In the genomic region with DNA sequence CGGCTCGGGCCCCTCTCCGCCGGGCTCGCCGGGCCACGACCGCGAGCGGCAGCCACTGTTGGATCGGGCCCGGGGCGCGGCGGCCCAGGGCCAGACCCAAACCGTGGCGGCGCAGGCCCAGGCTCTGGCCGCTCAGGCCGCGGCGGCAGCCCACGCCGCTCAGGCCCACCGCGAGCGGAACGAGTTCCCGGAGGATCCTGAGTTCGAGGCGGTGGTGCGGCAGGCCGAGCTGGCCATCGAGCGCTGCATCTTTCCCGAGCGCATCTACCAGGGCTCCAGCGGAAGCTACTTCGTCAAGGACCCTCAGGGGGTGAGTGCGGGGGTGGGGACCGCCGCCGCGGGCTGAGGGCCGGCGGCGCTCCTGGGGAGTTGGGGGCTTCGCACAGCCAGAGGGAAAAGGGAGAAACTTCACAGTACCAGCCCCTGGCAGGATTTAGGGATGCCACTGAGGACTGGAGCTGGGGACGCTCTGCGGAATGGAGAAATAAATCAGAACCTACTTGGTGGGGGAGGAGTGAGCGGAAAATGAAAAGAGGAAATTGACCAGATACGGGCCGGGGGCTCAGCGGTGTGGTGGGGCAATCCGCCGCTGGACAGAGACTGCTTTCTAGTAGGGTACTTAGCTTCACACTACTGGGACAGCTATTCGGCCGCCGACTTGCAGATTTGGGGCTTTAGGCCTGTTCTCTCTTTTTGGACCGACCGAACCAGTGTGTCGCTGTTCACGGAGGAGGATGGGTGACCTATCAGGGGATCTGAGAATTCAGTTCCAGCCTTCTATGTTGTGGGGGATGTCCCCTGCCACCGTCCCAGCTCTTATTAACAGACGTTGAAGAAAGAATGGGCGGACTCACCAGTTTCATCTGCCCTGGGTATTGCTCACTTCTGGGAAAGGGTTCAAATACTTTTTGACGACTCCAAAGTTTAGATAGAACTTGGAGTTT, we compare ENCODE assay signal across 9 cellular contexts. TPM values are rescaled to one million over a fixed set of nuclear protein-coding genes. Genes with fewer than 3 reads are reported as not detected.
A peak's percentile ranks its signal among the peaks of the same experiment; 100 is the strongest.
DNase-seq lines count a peak whose midpoint lies in the region; ATAC-seq, FAIRE-seq and TF ChIP-seq lines count a peak whose summit lies in the region.
"Had no signal": no experiment of that assay in that cellular context is flagged by ENCODE, and none has a peak within 500 bp of the region (broad histone marks: within the 10 kb centered on the region; RNA-seq: fewer than 3 reads in every experiment).

No MANE protein-coding gene starts in this region.

- H4K20me1 ChIP-seq in K562 (replicated peaks; ENCODE audit: control insufficient read depth, insufficient read depth, low read length), result no peaks in the 10 kb centered on the region

- H3K4me1 ChIP-seq in K562 (replicated peaks in 1 of 2; ENCODE audit: control insufficient read depth in 2 of 2, insufficient read depth in 2 of 2, low read length in 2 of 2) (peaks cover 7% of the 10 kb centered on the region in 2 experiments; a peak in 4 of 5 replicates), iPS-20b (ENCODE audit: insufficient read depth, low read length) (peaks cover 9% of the 10 kb centered on the region; the same call in 1 of the 2 replicates), skeletal muscle satellite cell (ENCODE audit: control insufficient read depth, insufficient read depth, low read length) (peaks cover 12% of the 10 kb centered on the region)

- DNase-seq in NCI-H2227 (lab: John Stamatoyannopoulos, UW; ENCODE audit: unreplicated experiment) (peak; percentile 27), NCI-H2227 treated with DMSO at 0.1 percent for 48 hours (lab: John Stamatoyannopoulos, UW) (no peak), OCI-M2 (lab: John Stamatoyannopoulos, UW; ENCODE audit: unreplicated experiment) (peak; percentile 32), K562 (ENCODE audit: extremely low read depth in 1 of 4, low spot score in 3 of 4) (peak; percentile 20 to 39 (median 28))

- TF ChIP-seq EP300 in K562 (IDR thresholded peaks at IDR 0.05; ENCODE audit: low read length), result no peak

- no peaks in the 10 kb centered on the region for H3K27me3 ChIP-seq in K562 (ENCODE audit: control insufficient read depth in 2 of 2, insufficient read depth in 2 of 2, low read length in 2 of 2)
- no peaks in the 10 kb centered on the region for H3K27me3 ChIP-seq in iPS-20b (ENCODE audit: insufficient read depth, low read length)
- no peaks in the 10 kb centered on the region for H3K27me3 ChIP-seq in skeletal muscle satellite cell (ENCODE audit: control insufficient read depth, insufficient read depth, low read length)

- H3K36me3 ChIP-seq in K562 (ENCODE audit: control insufficient read depth, insufficient read depth, low read length) (peaks cover 21% of the 10 kb centered on the region), iPS-20b (ENCODE audit: insufficient read depth, low read depth, low read length) (peaks cover 23% of the 10 kb centered on the region), skeletal muscle satellite cell (ENCODE audit: insufficient read depth, low read length) (peaks cover 15% of the 10 kb centered on the region)

- H2AFZ ChIP-seq in K562 (ENCODE audit: low read depth, low read length), result peak overlapping the region; percentile 50

- peak overlapping the region; percentile 86 for H3K4me2 ChIP-seq in K562 (ENCODE audit: insufficient read depth, low read length)
- H3K4me2 ChIP-seq in skeletal muscle satellite cell (ENCODE audit: low read length), result peak overlapping the region; percentile 87

- no peak for TF ChIP-seq POLR2A in K562 (conservative IDR thresholded peaks at IDR 0.05)

- CTCF ChIA-PET in K562 (lab: Yijun Ruan, JAX; ENCODE audit: low intra/inter-chr PET ratio), result no interaction called here

- peak; percentile 52 for FAIRE-seq in K562 (lab: Jason Lieb, UNC)

- TF ChIP-seq RAD21 in K562 (CRISPR knock-in tag; conservative IDR thresholded peaks at IDR 0.05 in 1 of 2, IDR thresholded peaks at IDR 0.05 in 1 of 2), result no peak

- ATAC-seq in HG02885 (IDR thresholded peaks at IDR 0.05; ENCODE audit: poor library complexity, unreplicated experiment) (peak; percentile 14), K562 (peak; percentile 45), GM18861 (IDR thresholded peaks at IDR 0.05; ENCODE audit: unreplicated experiment) (no peak)

- H3K9me3 ChIP-seq in K562 (replicated peaks; ENCODE audit: control insufficient read depth, insufficient read depth, low read depth, low read length), result no peaks in the 10 kb centered on the region
- H3K9me3 ChIP-seq in iPS-20b (ENCODE audit: insufficient read depth, low read depth, low read length), result no peaks in the 10 kb centered on the region
- H3K9me3 ChIP-seq in skeletal muscle satellite cell (replicated peaks; ENCODE audit: low read length), result no peaks in the 10 kb centered on the region

- under 1% methylated on average over 27 of the region's 67 CpGs for WGBS in K562 (ENCODE audit: insufficient coverage, low coverage, missing lambda C conversion rate)

- peaks cover 39% of the 10 kb centered on the region for H3K79me2 ChIP-seq in K562 (ENCODE audit: control insufficient read depth, insufficient read depth, low read length)

- POLR2A ChIA-PET in K562 (lab: Yijun Ruan, JAX), result interaction anchor here (0.7 to 1.5 kb wide), 6 partner anchors 7 to 158 kb away, joined by 3 to 6 read pairs (median 3); no protein-coding TSS in a partner anchor

- peak overlapping the region; percentile 67 to 95 for H3K9ac ChIP-seq in K562 (ENCODE audit: insufficient read depth in 1 of 2, low read depth in 2 of 2, low read length in 2 of 2)
- H3K9ac ChIP-seq in iPS-20b (ENCODE audit: low read depth, low read length), result peak overlapping the region; percentile 87
- peak overlapping the region; percentile 96 for H3K9ac ChIP-seq in skeletal muscle satellite cell (ENCODE audit: low read depth, low read length)

- in situ Hi-C loops in K562 (cut with MboI), result no loop called here

- intact Hi-C loops in K562 (cut with micrococcal nuclease), result no loop called here

- H3K4me3 ChIP-seq in K562, result peak overlapping the region; percentile 81
- peak overlapping the region; percentile 97 for H3K4me3 ChIP-seq in iPS-20b (ENCODE audit: low read length)
- H3K4me3 ChIP-seq in skeletal muscle satellite cell (ENCODE audit: low read length), result peak overlapping the region; percentile 97

- H3K9me1 ChIP-seq in K562 (ENCODE audit: control insufficient read depth, insufficient read depth, low read length), result no peaks in the 10 kb centered on the region

- TSS peak; percentile 74 for BruUV-seq in K562 (replicated peaks; lab: Mats Ljungman, UMichigan)

- H3K27ac ChIP-seq in K562 (ENCODE audit: extremely low read depth, low read depth, low read length) (peak overlapping the region; percentile 76), iPS-20b (ENCODE audit: low read length) (no peak overlapping the region)

- TF ChIP-seq CTCF in K562 (IDR thresholded peaks at IDR 0.05 in 2 of 3, conservative IDR thresholded peaks at IDR 0.05 in 1 of 3; ENCODE audit: insufficient read depth in 2 of 3, low read depth in 1 of 3, low read length in 3 of 3), result no peak

RNA-seq across cellular contexts. Expression of gene PI4K2A, which starts 0.7 kb away (rescaled TPM):
- 13.6 and 25.0 TPM in 2 replicates for total RNA-seq in K562 (2011; cell fraction: chromatin; rRNA removed; ENCODE audit: low replicate concordance)
- 15.9 and 17.7 TPM in 2 replicates for total RNA-seq in K562 (2011; cell fraction: nucleolus; rRNA removed)
- total RNA-seq in K562 (2011; cell fraction: nucleoplasm; rRNA removed), result 19.7 and 21.3 TPM in 2 replicates
- 16.5 and 18.2 TPM in 2 replicates for total RNA-seq in K562 (2014; rRNA removed)
- total RNA-seq in K562 (2014; rRNA removed; fragmentation: Illumina TruSeq; extraction: Trizol), result 11.1 and 11.3 TPM in 2 replicates
- total RNA-seq in K562 (2015; rRNA removed; fragmentation: Illumina TruSeq; extraction: Trizol), result 12.2 and 13.3 TPM in 2 replicates
- 18.6 and 20.1 TPM in 2 replicates for total RNA-seq in K562 (2021)
- polyA plus RNA-seq in K562 (2011; rRNA removed), result 24.2 and 28.4 TPM in 2 replicates
- 27.2 and 28.2 TPM in 2 replicates for polyA plus RNA-seq in K562 (2011; cell fraction: cytosol; rRNA removed)
- 18.6 and 20.6 TPM in 2 replicates for polyA plus RNA-seq in K562 (2011; cell fraction: nucleus; rRNA removed)
- 14.1 and 20.3 TPM in 2 replicates for polyA plus RNA-seq in K562 (2012)
- polyA plus RNA-seq in K562 (2014; fragmentation: Illumina TruSeq; extraction: Trizol), result 18.9 and 20.3 TPM in 2 replicates
- polyA plus RNA-seq in K562 (2014; fragmentation: Nextera tagmentation; extraction: Ambion mirVana), result 1 to 10 TPM; 4.4 to 6.3 TPM
- 16.4 and 18.9 TPM in 2 replicates for polyA plus RNA-seq in K562 (2014; rRNA removed)
- polyA minus RNA-seq in K562 (2011; rRNA and poly(A)+ RNA removed), result 17.1 and 20.2 TPM in 2 replicates
- polyA minus RNA-seq in K562 (2011; cell fraction: cytosol; rRNA and poly(A)+ RNA removed), result 8.8 and 12.1 TPM in 2 replicates
- polyA minus RNA-seq in K562 (2011; cell fraction: nucleus; rRNA and poly(A)+ RNA removed), result 5.9 and 7.6 TPM in 2 replicates
- 15.5 TPM in 2 replicates for total RNA-seq in skeletal muscle satellite cell (2012; rRNA removed)

RNA-seq across cellular contexts. Expression of gene MORN4, which starts 7.8 kb away (rescaled TPM):
- total RNA-seq in K562 (2011; cell fraction: chromatin; rRNA removed; ENCODE audit: low replicate concordance), result 12.5 and 13.3 TPM in 2 replicates
- total RNA-seq in K562 (2011; cell fraction: nucleolus; rRNA removed), result 9.8 and 11.2 TPM in 2 replicates
- 12.8 and 17.4 TPM in 2 replicates for total RNA-seq in K562 (2011; cell fraction: nucleoplasm; rRNA removed)
- total RNA-seq in K562 (2014; rRNA removed) (8.8 and 10.9 TPM in 2 replicates), K562 (2014; rRNA removed; fragmentation: Illumina TruSeq; extraction: Trizol) (10.7 and 11.0 TPM in 2 replicates), K562 (2015; rRNA removed; fragmentation: Illumina TruSeq; extraction: Trizol) (7.1 and 8.3 TPM in 2 replicates), K562 (2021) (11.4 and 12.1 TPM in 2 replicates)
- polyA plus RNA-seq in K562 (2011; rRNA removed) (23.9 and 27.6 TPM in 2 replicates), K562 (2014; fragmentation: Illumina TruSeq; extraction: Trizol) (14.7 and 19.3 TPM in 2 replicates), K562 (2014; fragmentation: Nextera tagmentation; extraction: Ambion mirVana) (10 to 100 TPM; 10.4 to 11.7 TPM), K562 (2014; rRNA removed) (18.3 and 28.1 TPM in 2 replicates)
- 18.1 and 28.7 TPM in 2 replicates for polyA plus RNA-seq in K562 (2011; cell fraction: cytosol; rRNA removed)
- polyA plus RNA-seq in K562 (2011; cell fraction: nucleus; rRNA removed), result 11.7 and 17.4 TPM in 2 replicates
- 13.1 and 15.7 TPM in 2 replicates for polyA plus RNA-seq in K562 (2012)
- 8.1 and 10.0 TPM in 2 replicates for polyA minus RNA-seq in K562 (2011; rRNA and poly(A)+ RNA removed)
- polyA minus RNA-seq in K562 (2011; cell fraction: cytosol; rRNA and poly(A)+ RNA removed), result 3.1 and 4.8 TPM in 2 replicates
- 1.9 and 3.0 TPM in 2 replicates for polyA minus RNA-seq in K562 (2011; cell fraction: nucleus; rRNA and poly(A)+ RNA removed)
- total RNA-seq in skeletal muscle satellite cell (2012; rRNA removed), result 3.0 and 3.9 TPM in 2 replicates

RNA-seq across cellular contexts. Expression of gene AVPI1, which starts 45.9 kb away (rescaled TPM):
- total RNA-seq in K562 (2011; cell fraction: chromatin; rRNA removed; ENCODE audit: low replicate concordance), result 0.67 and 5.0 TPM in 2 replicates
- 4.2 and 4.7 TPM in 2 replicates for total RNA-seq in K562 (2011; cell fraction: nucleolus; rRNA removed)
- total RNA-seq in K562 (2011; cell fraction: nucleoplasm; rRNA removed), result 3.2 and 4.8 TPM in 2 replicates
- total RNA-seq in K562 (2014; rRNA removed), result 10.4 and 15.9 TPM in 2 replicates
- total RNA-seq in K562 (2014; rRNA removed; fragmentation: Illumina TruSeq; extraction: Trizol), result 3.8 and 4.4 TPM in 2 replicates
- total RNA-seq in K562 (2015; rRNA removed; fragmentation: Illumina TruSeq; extraction: Trizol), result 7.4 TPM in 2 replicates
- 9.1 and 10.8 TPM in 2 replicates for total RNA-seq in K562 (2021)
- polyA plus RNA-seq in K562 (2011; rRNA removed), result 7.5 and 9.9 TPM in 2 replicates
- 10.4 and 19.0 TPM in 2 replicates for polyA plus RNA-seq in K562 (2011; cell fraction: cytosol; rRNA removed)
- 4.1 and 5.1 TPM in 2 replicates for polyA plus RNA-seq in K562 (2011; cell fraction: nucleus; rRNA removed)
- polyA plus RNA-seq in K562 (2012), result 7.3 and 8.1 TPM in 2 replicates
- 5.8 and 6.6 TPM in 2 replicates for polyA plus RNA-seq in K562 (2014; fragmentation: Illumina TruSeq; extraction: Trizol)
- 1 to 10 TPM in 1 of 2 experiments, under 1 TPM in 1; 0.90 to 1.9 TPM for polyA plus RNA-seq in K562 (2014; fragmentation: Nextera tagmentation; extraction: Ambion mirVana)
- polyA plus RNA-seq in K562 (2014; rRNA removed), result 9.5 and 10.4 TPM in 2 replicates
- polyA minus RNA-seq in K562 (2011; rRNA and poly(A)+ RNA removed), result 3.5 and 4.1 TPM in 2 replicates
- 6.7 and 13.0 TPM in 2 replicates for polyA minus RNA-seq in K562 (2011; cell fraction: cytosol; rRNA and poly(A)+ RNA removed)
- 3.0 and 4.2 TPM in 2 replicates for polyA minus RNA-seq in K562 (2011; cell fraction: nucleus; rRNA and poly(A)+ RNA removed)
- total RNA-seq in skeletal muscle satellite cell (2012; rRNA removed), result 19.0 and 19.9 TPM in 2 replicates

RNA-seq across cellular contexts. Expression of gene C10orf62, which starts 51.6 kb away (rescaled TPM):
- not detected in 2 replicates for total RNA-seq in K562 (2011; cell fraction: chromatin; rRNA removed; ENCODE audit: low replicate concordance)
- not detected in 2 replicates for total RNA-seq in K562 (2011; cell fraction: nucleolus; rRNA removed)
- total RNA-seq in K562 (2011; cell fraction: nucleoplasm; rRNA removed), result not detected in 2 replicates
- total RNA-seq in K562 (2014; rRNA removed), result not detected in 2 replicates
- total RNA-seq in K562 (2014; rRNA removed; fragmentation: Illumina TruSeq; extraction: Trizol), result not detected in 2 replicates
- total RNA-seq in K562 (2015; rRNA removed; fragmentation: Illumina TruSeq; extraction: Trizol), result not detected in 2 replicates
- not detected in 2 replicates for total RNA-seq in K562 (2021)
- not detected in 2 replicates for polyA plus RNA-seq in K562 (2011; rRNA removed)
- not detected in 2 replicates for polyA plus RNA-seq in K562 (2011; cell fraction: cytosol; rRNA removed)
- not detected in 2 replicates for polyA plus RNA-seq in K562 (2011; cell fraction: nucleus; rRNA removed)
- not detected in 2 replicates for polyA plus RNA-seq in K562 (2012)
- polyA plus RNA-seq in K562 (2014; fragmentation: Illumina TruSeq; extraction: Trizol), result not detected in 2 replicates
- polyA plus RNA-seq in K562 (2014; fragmentation: Nextera tagmentation; extraction: Ambion mirVana), result not detected
- not detected in 2 replicates for polyA plus RNA-seq in K562 (2014; rRNA removed)
- not detected in 2 replicates for polyA minus RNA-seq in K562 (2011; rRNA and poly(A)+ RNA removed)
- polyA minus RNA-seq in K562 (2011; cell fraction: cytosol; rRNA and poly(A)+ RNA removed), result not detected in 2 replicates
- polyA minus RNA-seq in K562 (2011; cell fraction: nucleus; rRNA and poly(A)+ RNA removed), result not detected in 2 replicates
- 0.22 and 0.76 TPM in 2 replicates for total RNA-seq in skeletal muscle satellite cell (2012; rRNA removed)
- total RNA-seq: glomerular endothelial cell had no signal

RNA-seq across cellular contexts. Expression of gene HOGA1, which starts 57.0 kb away (rescaled TPM):
- not detected in 2 replicates for total RNA-seq in K562 (2011; cell fraction: chromatin; rRNA removed; ENCODE audit: low replicate concordance)
- not detected in 2 replicates for total RNA-seq in K562 (2011; cell fraction: nucleolus; rRNA removed)
- not detected in 2 replicates for total RNA-seq in K562 (2011; cell fraction: nucleoplasm; rRNA removed)
- total RNA-seq in K562 (2014; rRNA removed), result not detected in 2 replicates
- not detected in 2 replicates for total RNA-seq in K562 (2014; rRNA removed; fragmentation: Illumina TruSeq; extraction: Trizol)
- total RNA-seq in K562 (2015; rRNA removed; fragmentation: Illumina TruSeq; extraction: Trizol), result not detected in 2 replicates
- total RNA-seq in K562 (2021), result not detected in 2 replicates
- polyA plus RNA-seq in K562 (2011; rRNA removed), result not detected in 2 replicates
- not detected in 2 replicates for polyA plus RNA-seq in K562 (2011; cell fraction: cytosol; rRNA removed)
- polyA plus RNA-seq in K562 (2011; cell fraction: nucleus; rRNA removed), result not detected in 2 replicates
- polyA plus RNA-seq in K562 (2012), result 0.03 TPM in 1 of 2 replicates, not detected in the other
- not detected in 2 replicates for polyA plus RNA-seq in K562 (2014; fragmentation: Illumina TruSeq; extraction: Trizol)
- polyA plus RNA-seq in K562 (2014; fragmentation: Nextera tagmentation; extraction: Ambion mirVana), result not detected
- not detected in 2 replicates for polyA plus RNA-seq in K562 (2014; rRNA removed)
- polyA minus RNA-seq in K562 (2011; rRNA and poly(A)+ RNA removed), result not detected in 2 replicates
- not detected in 2 replicates for polyA minus RNA-seq in K562 (2011; cell fraction: cytosol; rRNA and poly(A)+ RNA removed)
- polyA minus RNA-seq in K562 (2011; cell fraction: nucleus; rRNA and poly(A)+ RNA removed), result not detected in 2 replicates
- total RNA-seq in skeletal muscle satellite cell (2012; rRNA removed), result 1.0 and 1.5 TPM in 2 replicates
